In genomic region chr3:71425491-71426071, GRCh38 we compare ENCODE assay signal across 11 cellular contexts.
A peak's percentile ranks its signal among the peaks of the same experiment; 100 is the strongest.
DNase-seq lines count a peak whose midpoint lies in the region; ATAC-seq and TF ChIP-seq lines count a peak whose summit lies in the region.
"Had no signal": no experiment of that assay in that cellular context is flagged by ENCODE, and none has a peak within 500 bp of the region (broad histone marks: within the 10 kb centered on the region; RNA-seq: fewer than 3 reads in every experiment).

No MANE protein-coding gene starts in this region.

- no peaks in the 10 kb centered on the region for H3K9me3 ChIP-seq in breast epithelium
- H3K9me3 ChIP-seq: spleen had no signal

- BruUV-seq in MCF 10A (replicated peaks; lab: Mats Ljungman, UMichigan) = no TSS peak

- no peak overlapping the region for H3K4me3 ChIP-seq in breast epithelium
- H3K4me3 ChIP-seq: spleen had no signal

- peak; percentile 34 for DNase-seq in MCF 10A (ENCODE audit: unreplicated experiment)
- no peak for DNase-seq in breast epithelium (ENCODE audit: low spot score in 2 of 2)
- peak; percentile 7 for DNase-seq in RKO (ENCODE audit: low spot score)
- DNase-seq in fibroblast of peridontal ligament (ENCODE audit: extremely low read depth) = peak; percentile 77
- DNase-seq in stromal cell of bone marrow (ENCODE audit: low read depth) = peak; percentile 83
- DNase-seq in posterior vena cava (ENCODE audit: low spot score) = no peak
- DNase-seq in activated T-helper 1 cell treated with anti-CD3 and anti-CD28 coated beads, Interleukin-12 subunit alpha, Interleukin-12 subunit beta, Interleukin-2, Interleukin-4 antibody, amounts not matched to agents 30 ng/mL and 10 ng/mL and 1 ng/mL, durations not matched to agents 14 hours and 24 hours and 36 hours (ENCODE audit: low spot score) = no peak
- DNase-seq: activated effector memory CD4-positive, alpha-beta T cell treated with anti-CD3 and anti-CD28 coated beads, Interleukin-2, amount 50 U/mL, for 16 hours; spleen; SW 1271 had no signal

- POLR2A ChIA-PET in MCF 10A (lab: Yijun Ruan, JAX) = interaction anchor here (0.6 to 1.6 kb wide), 8 partner anchors 8 to 233 kb away, joined by 3 to 13 read pairs (median 3); no protein-coding TSS in a partner anchor

- no peak for ATAC-seq in HG03139 (IDR thresholded peaks at IDR 0.05; ENCODE audit: unreplicated experiment)

- H3K4me3 Mint-ChIP-seq in MCF 10A (ENCODE audit: unreplicated experiment) = no peak overlapping the region
- no peak overlapping the region for H3K4me3 Mint-ChIP-seq in activated T-helper 1 cell treated with anti-CD3 and anti-CD28 coated beads, Interleukin-12 subunit alpha, Interleukin-12 subunit beta, Interleukin-2, Interleukin-4 antibody, amounts not matched to agents 30 ng/mL and 10 ng/mL and 1 ng/mL, durations not matched to agents 14 hours and 24 hours and 36 hours

- no peak overlapping the region for H3K27ac ChIP-seq in breast epithelium

- H3K36me3 ChIP-seq in breast epithelium = no peaks in the 10 kb centered on the region
- H3K36me3 ChIP-seq: spleen had no signal

- CTCF ChIA-PET in MCF 10A (lab: Yijun Ruan, JAX) = interaction anchor here (0.5 to 3.7 kb wide), 9 partner anchors 8 to 283 kb away, joined by 3 to 17 read pairs (median 3); no protein-coding TSS in a partner anchor

- peaks cover 4 to 5% of the 10 kb centered on the region in 2 donors for H3K4me1 ChIP-seq in breast epithelium

- no peak for TF ChIP-seq POLR2A in breast epithelium (IDR thresholded peaks at IDR 0.05)

- H3K27ac Mint-ChIP-seq in MCF 10A (ENCODE audit: low read depth, unreplicated experiment) = peak overlapping the region; percentile 63
- no peak overlapping the region for H3K27ac Mint-ChIP-seq in activated T-helper 1 cell treated with anti-CD3 and anti-CD28 coated beads, Interleukin-12 subunit alpha, Interleukin-12 subunit beta, Interleukin-2, Interleukin-4 antibody, amounts not matched to agents 30 ng/mL and 10 ng/mL and 1 ng/mL, durations not matched to agents 14 hours and 24 hours and 36 hours

- H3K4me1 Mint-ChIP-seq in MCF 10A (ENCODE audit: insufficient read depth, unreplicated experiment) = peaks cover 69% of the 10 kb centered on the region
- peaks cover 18% of the 10 kb centered on the region for H3K4me1 Mint-ChIP-seq in activated T-helper 1 cell treated with anti-CD3 and anti-CD28 coated beads, Interleukin-12 subunit alpha, Interleukin-12 subunit beta, Interleukin-2, Interleukin-4 antibody, amounts not matched to agents 30 ng/mL and 10 ng/mL and 1 ng/mL, durations not matched to agents 14 hours and 24 hours and 36 hours (ENCODE audit: low read depth)

- H3K36me3 Mint-ChIP-seq in MCF 10A (ENCODE audit: insufficient read depth, unreplicated experiment) = peaks cover 12% of the 10 kb centered on the region
- H3K36me3 Mint-ChIP-seq in activated T-helper 1 cell treated with anti-CD3 and anti-CD28 coated beads, Interleukin-12 subunit alpha, Interleukin-12 subunit beta, Interleukin-2, Interleukin-4 antibody, amounts not matched to agents 30 ng/mL and 10 ng/mL and 1 ng/mL, durations not matched to agents 14 hours and 24 hours and 36 hours (ENCODE audit: low read depth) = no peaks in the 10 kb centered on the region

- H3K27me3 ChIP-seq in breast epithelium = no peaks in the 10 kb centered on the region
- H3K27me3 ChIP-seq: spleen had no signal

- TF ChIP-seq CTCF in MCF 10A (IDR thresholded peaks at IDR 0.05; ENCODE audit: unreplicated experiment) (no peak), breast epithelium (IDR thresholded peaks at IDR 0.05) (no peak)

- no peaks in the 10 kb centered on the region for H3K9me3 Mint-ChIP-seq in MCF 10A (ENCODE audit: unreplicated experiment)
- H3K9me3 Mint-ChIP-seq in activated T-helper 1 cell treated with anti-CD3 and anti-CD28 coated beads, Interleukin-12 subunit alpha, Interleukin-12 subunit beta, Interleukin-2, Interleukin-4 antibody, amounts not matched to agents 30 ng/mL and 10 ng/mL and 1 ng/mL, durations not matched to agents 14 hours and 24 hours and 36 hours = no peaks in the 10 kb centered on the region

- intact Hi-C loops in MCF 10A (cut with micrococcal nuclease) (no loop called here), breast epithelium (cut with DNase I; ENCODE audit: low total_unique reads) (no loop called here), posterior vena cava (cut with DNase I) (no loop called here)
- intact Hi-C loops in activated T-helper 1 cell treated with anti-CD3 and anti-CD28 coated beads, Interleukin-12 subunit alpha, Interleukin-12 subunit beta, Interleukin-2, Interleukin-4 antibody, amounts not matched to agents 30 ng/mL and 10 ng/mL and 1 ng/mL, durations not matched to agents 14 hours and 24 hours and 36 hours (cut with micrococcal nuclease) = no loop called here

- no peaks in the 10 kb centered on the region for H3K27me3 Mint-ChIP-seq in MCF 10A (ENCODE audit: insufficient read depth, unreplicated experiment)
- peaks cover 61% of the 10 kb centered on the region for H3K27me3 Mint-ChIP-seq in activated T-helper 1 cell treated with anti-CD3 and anti-CD28 coated beads, Interleukin-12 subunit alpha, Interleukin-12 subunit beta, Interleukin-2, Interleukin-4 antibody, amounts not matched to agents 30 ng/mL and 10 ng/mL and 1 ng/mL, durations not matched to agents 14 hours and 24 hours and 36 hours (ENCODE audit: insufficient read depth)

Comparison
In these comparisons a context has a peak if more than half of its experiments do, and no peak if none do; other contexts are left out.
1. DNase-seq: peak in MCF 10A (single experiment), RKO (single experiment), fibroblast of peridontal ligament (single experiment) and stromal cell of bone marrow (single experiment); none in breast epithelium (0 of 2), posterior vena cava (single experiment) and activated T-helper 1 cell treated with anti-CD3 and anti-CD28 coated beads, Interleukin-12 subunit alpha, Interleukin-12 subunit beta, Interleukin-2, Interleukin-4 antibody, amounts not matched to agents 30 ng/mL and 10 ng/mL and 1 ng/mL, durations not matched to agents 14 hours and 24 hours and 36 hours (single experiment).